11 cellular contexts compared by ENCODE assay signal in genomic region chr22:15714125-15714524, GRCh38. TPM values are rescaled to one million over a fixed set of nuclear protein-coding genes. Genes with fewer than 3 reads are reported as not detected.
DNase-seq lines count a peak whose midpoint lies in the region; TF ChIP-seq lines count a peak whose summit lies in the region.
"Not testable (repeated sequence)": the region's sequence is repeated elsewhere in the genome, so short reads cannot be mapped to it uniquely, and the experiment has no call there.
"Had no signal": no experiment of that assay in that cellular context is flagged by ENCODE, and none has a peak within 500 bp of the region (broad histone marks: within the 10 kb centered on the region; RNA-seq: fewer than 3 reads in every experiment).

No MANE protein-coding gene starts in this region.

- DNase-seq in CD14-positive monocyte (ENCODE audit: low spot score): peak; percentile 3
- DNase-seq in NAMALWA (ENCODE audit: low spot score): peak; percentile 0
- DNase-seq in OCI-M1 (lab: John Stamatoyannopoulos, UW): peak; percentile 25
- peak; percentile 11 for DNase-seq in dedifferentiated amniotic fluid mesenchymal stem cell (ENCODE audit: extremely low spot score)
- peak; percentile 1 for DNase-seq in medulla oblongata (ENCODE audit: extremely low spot score)
- peak; percentile 62 to 71 for DNase-seq in trophoblast cell

- H3K4me2 ChIP-seq in trophoblast cell (ENCODE audit: low read length): not testable (repeated sequence)

- H2BK5ac ChIP-seq in trophoblast cell (ENCODE audit: low read depth, low read length, poor library complexity): not testable (repeated sequence)

- not testable (repeated sequence) for H3K4ac ChIP-seq in trophoblast cell (ENCODE audit: low read depth, low read length)

- TF ChIP-seq CTCF in CD14-positive monocyte (IDR thresholded peaks at IDR 0.05): not testable (repeated sequence)

- not testable (repeated sequence) for H3K27me3 ChIP-seq in trophoblast cell (ENCODE audit: insufficient read depth, low read length)

- H2AFZ ChIP-seq in trophoblast cell (ENCODE audit: insufficient read depth, low read length, poor library complexity): not testable (repeated sequence)

- not testable (repeated sequence) for H3K27me3 Mint-ChIP-seq in CD14-positive monocyte (ENCODE audit: low read depth in 3 of 3)

- not testable (repeated sequence) for H3K9me3 ChIP-seq in trophoblast cell (ENCODE audit: insufficient read depth, low read depth, low read length)

- not testable (repeated sequence) for H3K79me2 ChIP-seq in trophoblast cell (ENCODE audit: control insufficient read depth, insufficient read depth, low read length, poor library complexity)

- not testable (repeated sequence) for H4K8ac ChIP-seq in trophoblast cell (ENCODE audit: low read depth, low read length)

- H3K4me3 ChIP-seq in trophoblast cell (ENCODE audit: low read depth, low read length): not testable (repeated sequence)

- not testable (repeated sequence) for H3K23ac ChIP-seq in trophoblast cell (ENCODE audit: low read length)

- H3K9me3 Mint-ChIP-seq in CD14-positive monocyte: not testable (repeated sequence)

- not testable (repeated sequence) for H3K14ac ChIP-seq in trophoblast cell (ENCODE audit: low read length)

- not testable (repeated sequence) for H3K4me1 ChIP-seq in trophoblast cell (ENCODE audit: control insufficient read depth in 1 of 2, insufficient read depth in 2 of 2, low read length in 2 of 2)

- not testable (repeated sequence) for H2AK5ac ChIP-seq in trophoblast cell (ENCODE audit: low read length)

- H4K91ac ChIP-seq in trophoblast cell (ENCODE audit: low read depth, low read length): not testable (repeated sequence)

- not testable (repeated sequence) for H3K4me1 Mint-ChIP-seq in CD14-positive monocyte

- H3K9ac ChIP-seq in trophoblast cell (ENCODE audit: low read length): not testable (repeated sequence)

- H3K4me3 Mint-ChIP-seq in CD14-positive monocyte: not testable (repeated sequence)

- not testable (repeated sequence) for H3K79me1 ChIP-seq in trophoblast cell (ENCODE audit: low read length)

- not testable (repeated sequence) for H4K12ac ChIP-seq in trophoblast cell (ENCODE audit: low read depth, low read length)

- not testable (repeated sequence) for H2BK120ac ChIP-seq in trophoblast cell (ENCODE audit: insufficient read depth, low read length, poor library complexity)

- not testable (repeated sequence) for H2BK12ac ChIP-seq in trophoblast cell (ENCODE audit: low read length)

- not testable (repeated sequence) for H3K27ac ChIP-seq in trophoblast cell (ENCODE audit: low read depth, low read length)

- not testable (repeated sequence) for H3K18ac ChIP-seq in trophoblast cell (ENCODE audit: low read length)

- not testable (repeated sequence) for H3K36me3 ChIP-seq in trophoblast cell (ENCODE audit: control insufficient read depth in 1 of 2, insufficient read depth in 2 of 2, low read length in 2 of 2)

- no CpG with 5 or more reads among the region's 2 CpGs for WGBS in trophoblast cell (ENCODE audit: extremely low coverage, insufficient coverage, insufficient read length)

- intact Hi-C loops in CD14-positive monocyte (cut with micrococcal nuclease): not testable (repeated sequence)

- not testable (repeated sequence) for H3K27ac Mint-ChIP-seq in CD14-positive monocyte

- H3K36me3 Mint-ChIP-seq in CD14-positive monocyte: not testable (repeated sequence)

RNA-seq across cellular contexts. Expression of gene POTEH, which starts 24.3 kb away (rescaled TPM):
- polyA plus RNA-seq in CD14-positive monocyte: not detected
- not detected in 2 replicates for polyA plus RNA-seq in trophoblast cell (2013)
- polyA plus RNA-seq: AG04450; BJ; CD4-positive, alpha-beta memory T cell; CD4-positive, CD25-positive, alpha-beta regulatory T cell; CD8-positive, alpha-beta memory T cell had no signal

Comparison
In these comparisons a context has a peak if more than half of its experiments do, and no peak if none do; other contexts are left out.
1. DNase-seq: peak in every context shown above with its lines; median percentile 66 in trophoblast cell; 25 in OCI-M1; 11 in dedifferentiated amniotic fluid mesenchymal stem cell; 3 in CD14-positive monocyte; 1 in medulla oblongata; 0 in NAMALWA.